25 cellular contexts compared by ENCODE assay signal in genomic region chr20:13883425-13883824, GRCh38.
A peak's percentile ranks its signal among the peaks of the same experiment; 100 is the strongest.
DNase-seq lines count a peak whose midpoint lies in the region; ATAC-seq and TF ChIP-seq lines count a peak whose summit lies in the region.
"Had no signal": no experiment of that assay in that cellular context is flagged by ENCODE, and none has a peak within 500 bp of the region (broad histone marks: within the 10 kb centered on the region; RNA-seq: fewer than 3 reads in every experiment).

No MANE protein-coding gene starts in this region.

- ATAC-seq in PC-3 = peak; percentile 37; the same call in 1 of the 2 replicates
- ATAC-seq in activated T-cell treated with anti-CD3 and anti-CD28 coated beads, Interleukin-2, amount 50 U/mL, for 72 hours (replicated peaks in 1 of 2) = no peak
- ATAC-seq: body of pancreas; heart left ventricle; mucosa of descending colon; stimulated activated naive B cell treated with anti-CD40 and anti-IgM and Interleukin-4, amounts not matched to agents 10 μg/mL and 1 μg/mL and 100 μg/mL, for 72 hours had no signal

- H3K27ac ChIP-seq in PC-3 (ENCODE audit: low read length) (no peak overlapping the region), sigmoid colon (peak overlapping the region in 3 of 4 donors; percentile 1 to 50 (median 17))
- H3K27ac ChIP-seq: body of pancreas, heart left ventricle, PC-9, SJSA1 had no signal

- WGBS in sigmoid colon, 2 donors = 3 to 20% methylated on average over 1 of the region's 1 CpG

- no peaks in the 10 kb centered on the region for H3F3A ChIP-seq in PC-3 (ENCODE audit: low read length, unreplicated experiment)

- H3K4me1 ChIP-seq in PC-3 (ENCODE audit: insufficient read depth, low read length) (peaks cover 7% of the 10 kb centered on the region), sigmoid colon (peaks cover 0 to 25% (median 21%) of the 10 kb centered on the region in 4 donors)
- H3K4me1 ChIP-seq: body of pancreas, heart left ventricle, SJSA1 had no signal

- DNase-seq in NCI-H345 (lab: John Stamatoyannopoulos, UW) (peak; percentile 50), NCI-H345 treated with DMSO at 0.1 percent for 48 hours (lab: John Stamatoyannopoulos, UW; ENCODE audit: unreplicated experiment) (no peak), GM04504 (ENCODE audit: low read depth) (peak; percentile 63), PC-3 (no peak), sigmoid colon (peak; percentile 84), GOT3 (lab: John Stamatoyannopoulos, UW) (no peak)
- no peak for DNase-seq in activated T-cell treated with anti-CD3 and anti-CD28 coated beads, Interleukin-2, amount 50 U/mL, for 72 hours
- DNase-seq: CD4-positive, alpha-beta T cell; cerebellar nuclear complex; DMS79; GF-D8; H7; heart left ventricle; KBM-7; NCI-H1694 treated with DMSO at 0.1 percent for 48 hours; PC-9; stimulated activated CD4-positive, alpha-beta T cell treated with anti-CD3 and anti-CD28 coated beads, Interleukin-12 subunit alpha, Interleukin-12 subunit beta, amount 100 ng/mL, for 4 hours; stimulated activated CD4-positive, alpha-beta T cell treated with anti-CD3 and anti-CD28 coated beads, Interleukin-4, amount 100 ng/mL, for 24 hours; stimulated activated naive B cell treated with anti-CD40 and anti-IgM and Interleukin-4, amounts not matched to agents 10 μg/mL and 1 μg/mL and 100 μg/mL, for 72 hours had no signal

- H3K9ac ChIP-seq in PC-3 (ENCODE audit: low read length) = no peak overlapping the region

- no peak overlapping the region for H3K27ac Mint-ChIP-seq in activated T-cell treated with anti-CD3 and anti-CD28 coated beads, Interleukin-2, amount 50 U/mL, for 72 hours
- H3K27ac Mint-ChIP-seq: CD4-positive, alpha-beta T cell; nephron; stimulated activated naive B cell treated with anti-CD40 and anti-IgM and Interleukin-4, amounts not matched to agents 10 μg/mL and 1 μg/mL and 100 μg/mL, for 72 hours; T-helper 1 cell treated with Interleukin-12 subunit alpha and Interleukin-12 subunit beta and Interleukin-4 antibody, amounts not matched to agents 30 μg/mL and 1 μg/mL, for 36 hours had no signal

- H3K9me3 ChIP-seq in PC-3 (ENCODE audit: low read length) (no peaks in the 10 kb centered on the region), sigmoid colon (no peaks in the 10 kb centered on the region)
- H3K9me3 ChIP-seq: body of pancreas, heart left ventricle, mucosa of descending colon, SJSA1 had no signal

- no peak overlapping the region for H3K4me3 Mint-ChIP-seq in activated T-cell treated with anti-CD3 and anti-CD28 coated beads, Interleukin-2, amount 50 U/mL, for 72 hours
- H3K4me3 Mint-ChIP-seq: CD4-positive, alpha-beta T cell; nephron; stimulated activated naive B cell treated with anti-CD40 and anti-IgM and Interleukin-4, amounts not matched to agents 10 μg/mL and 1 μg/mL and 100 μg/mL, for 72 hours; T-helper 1 cell treated with Interleukin-12 subunit alpha and Interleukin-12 subunit beta and Interleukin-4 antibody, amounts not matched to agents 30 μg/mL and 1 μg/mL, for 36 hours had no signal

- no peaks in the 10 kb centered on the region for H3K36me3 Mint-ChIP-seq in activated T-cell treated with anti-CD3 and anti-CD28 coated beads, Interleukin-2, amount 50 U/mL, for 72 hours (ENCODE audit: insufficient read depth in 2 of 2)
- H3K36me3 Mint-ChIP-seq: stimulated activated naive B cell treated with anti-CD40 and anti-IgM and Interleukin-4, amounts not matched to agents 10 μg/mL and 1 μg/mL and 100 μg/mL, for 72 hours had no signal

- peaks cover 22% of the 10 kb centered on the region; the same call in 1 of the 2 replicates for H3K27me3 ChIP-seq in PC-3 (ENCODE audit: low read length)
- H3K27me3 ChIP-seq in sigmoid colon = no peaks in the 10 kb centered on the region
- H3K27me3 ChIP-seq: body of pancreas, heart left ventricle, SJSA1 had no signal

- CTCF ChIA-PET in PC-3 (lab: Charles Lee) = no interaction called here

- BruUV-seq in PC-3 (replicated peaks; lab: Mats Ljungman, UMichigan) = no TSS peak

- no peak overlapping the region for H3K4me2 ChIP-seq in PC-3 (ENCODE audit: low read length)
- H3K4me2 ChIP-seq: PC-9 had no signal

- no peaks in the 10 kb centered on the region for H3K9me2 ChIP-seq in PC-3 (replicated peaks; ENCODE audit: low read length)

- H3K4me1 Mint-ChIP-seq in activated T-cell treated with anti-CD3 and anti-CD28 coated beads, Interleukin-2, amount 50 U/mL, for 72 hours (ENCODE audit: low read depth) = no peaks in the 10 kb centered on the region
- H3K4me1 Mint-ChIP-seq: nephron; stimulated activated naive B cell treated with anti-CD40 and anti-IgM and Interleukin-4, amounts not matched to agents 10 μg/mL and 1 μg/mL and 100 μg/mL, for 72 hours had no signal

- intact Hi-C loops in PC-3 (cut with micrococcal nuclease) (no loop called here), sigmoid colon (cut with DNase I) (loop anchor here (5.0 kb wide), 1 partner anchor 61 kb away; no protein-coding TSS in a partner anchor)

- no peak for TF ChIP-seq CTCF in PC-3 (conservative IDR thresholded peaks at IDR 0.05; ENCODE audit: low read depth, low read length)
- peak in 1 of 4 experiments; percentile 30 for TF ChIP-seq CTCF in sigmoid colon (IDR thresholded peaks at IDR 0.05)

- no peak overlapping the region for H2AFZ ChIP-seq in PC-3 (ENCODE audit: low read length)
- H2AFZ ChIP-seq: PC-9 had no signal

- H3K4me3 ChIP-seq in PC-3 (ENCODE audit: low read length) (no peak overlapping the region), sigmoid colon (no peak overlapping the region)
- H3K4me3 ChIP-seq: body of pancreas, heart left ventricle, lung, mucosa of descending colon, PC-9, SJSA1 had no signal

- TF ChIP-seq EP300 in sigmoid colon (IDR thresholded peaks at IDR 0.05) = no peak

- no peaks in the 10 kb centered on the region for H3K79me2 ChIP-seq in PC-3 (ENCODE audit: low read length)

- no peaks in the 10 kb centered on the region for H3K9me3 Mint-ChIP-seq in activated T-cell treated with anti-CD3 and anti-CD28 coated beads, Interleukin-2, amount 50 U/mL, for 72 hours
- H3K9me3 Mint-ChIP-seq: CD4-positive, alpha-beta T cell; nephron; T-helper 1 cell treated with Interleukin-12 subunit alpha and Interleukin-12 subunit beta and Interleukin-4 antibody, amounts not matched to agents 30 μg/mL and 1 μg/mL, for 36 hours had no signal

- no peaks in the 10 kb centered on the region for H4K20me1 ChIP-seq in PC-3 (ENCODE audit: low read length)

- POLR2A ChIA-PET in PC-3 (lab: Charles Lee; ENCODE audit: unreplicated experiment) = no interaction called here

- no peaks in the 10 kb centered on the region for H3K27me3 Mint-ChIP-seq in activated T-cell treated with anti-CD3 and anti-CD28 coated beads, Interleukin-2, amount 50 U/mL, for 72 hours (ENCODE audit: low read depth)
- H3K27me3 Mint-ChIP-seq: stimulated activated naive B cell treated with anti-CD40 and anti-IgM and Interleukin-4, amounts not matched to agents 10 μg/mL and 1 μg/mL and 100 μg/mL, for 72 hours had no signal

- no peak for TF ChIP-seq POLR2A in sigmoid colon (IDR thresholded peaks at IDR 0.05)

- no peaks in the 10 kb centered on the region for H3K36me3 ChIP-seq in PC-3 (ENCODE audit: low read depth, low read length)
- no peaks in the 10 kb centered on the region for H3K36me3 ChIP-seq in sigmoid colon
- H3K36me3 ChIP-seq: heart left ventricle, SJSA1 had no signal

Comparison
In these comparisons a context has a peak if more than half of its experiments do, and no peak if none do; other contexts are left out.
1. DNase-seq: peak in NCI-H345 (single experiment), GM04504 (single experiment) and sigmoid colon (single experiment); none in NCI-H345 treated with DMSO at 0.1 percent for 48 hours (single experiment), PC-3 (single experiment), GOT3 (single experiment) and activated T-cell treated with anti-CD3 and anti-CD28 coated beads, Interleukin-2, amount 50 U/mL, for 72 hours (0 of 2).